Comparison of ENCODE assay signal across 10 cellular contexts in genomic region chr15:77974098-77974414, GRCh38.
DNase-seq lines count a peak whose midpoint lies in the region; ATAC-seq and TF ChIP-seq lines count a peak whose summit lies in the region.
"Had no signal": no experiment of that assay in that cellular context is flagged by ENCODE, and none has a peak within 500 bp of the region (broad histone marks: within the 10 kb centered on the region; RNA-seq: fewer than 3 reads in every experiment).

No MANE protein-coding gene starts in this region.

- peaks cover 0 to under 1% (median 0%) of the 10 kb centered on the region in 3 donors for H3K36me3 Mint-ChIP-seq in immature natural killer cell
- H3K36me3 Mint-ChIP-seq: activated naive CD4-positive, alpha-beta T cell treated with anti-CD3 and anti-CD28 coated beads, Interleukin-2, amount 50 U/mL, for 24 hours had no signal

- no peak overlapping the region for H3K4me3 ChIP-seq in Panc1 (ENCODE audit: low read depth in 2 of 2, low read length in 2 of 2)

- H3K4me3 Mint-ChIP-seq in immature natural killer cell: no peak overlapping the region
- H3K4me3 Mint-ChIP-seq: activated naive CD4-positive, alpha-beta T cell treated with anti-CD3 and anti-CD28 coated beads, Interleukin-2, amount 50 U/mL, for 24 hours had no signal

- H3K4me1 Mint-ChIP-seq in immature natural killer cell: no peaks in the 10 kb centered on the region
- H3K4me1 Mint-ChIP-seq: activated naive CD4-positive, alpha-beta T cell treated with anti-CD3 and anti-CD28 coated beads, Interleukin-2, amount 50 U/mL, for 24 hours had no signal

- no peak for TF ChIP-seq CTCF in Panc1 (IDR thresholded peaks at IDR 0.05)

- H3K27me3 ChIP-seq in Panc1 (ENCODE audit: control insufficient read depth, insufficient read depth, low read length): no peaks in the 10 kb centered on the region

- POLR2A ChIA-PET in Panc1 (lab: Charles Lee): no interaction called here

- intact Hi-C loops in Panc1 (cut with micrococcal nuclease; ENCODE audit: unreplicated experiment): no loop called here
- intact Hi-C loops in posterior cingulate gyrus (cut with DNase I): no loop called here

- no peak overlapping the region for H3K27ac ChIP-seq in Panc1 (ENCODE audit: low read length)

- CTCF ChIA-PET in Panc1 (lab: Charles Lee): no interaction called here

- no peaks in the 10 kb centered on the region for H3K9me3 Mint-ChIP-seq in immature natural killer cell
- H3K9me3 Mint-ChIP-seq: activated naive CD4-positive, alpha-beta T cell treated with anti-CD3 and anti-CD28 coated beads, Interleukin-2, amount 50 U/mL, for 24 hours had no signal

- no peaks in the 10 kb centered on the region for H3K9me3 ChIP-seq in Panc1 (ENCODE audit: control insufficient read depth, insufficient read depth, low read depth, low read length)

- BruUV-seq in Panc1 (replicated peaks; lab: Mats Ljungman, UMichigan): no TSS peak

- no peaks in the 10 kb centered on the region; the same call in 1 of the 2 replicates for H3K4me1 ChIP-seq in Panc1 (ENCODE audit: control insufficient read depth, insufficient read depth, low read length)

- peak; percentile 69 for DNase-seq in Daoy (ENCODE audit: low read depth)
- no peak for DNase-seq in Panc1 (ENCODE audit: low read depth, low spot score)
- DNase-seq in globus pallidus (ENCODE audit: low spot score): peak; percentile 82
- DNase-seq in posterior cingulate gyrus: peak in 8 of 10 donors; percentile 38 to 93 (median 48)
- DNase-seq in NCI-H526 treated with DMSO at 0.1 percent for 48 hours (lab: John Stamatoyannopoulos, UW): no peak
- no peak for DNase-seq in OCI-M1 (lab: John Stamatoyannopoulos, UW)
- no peak for DNase-seq in immature natural killer cell
- DNase-seq in stimulated activated naive CD4-positive, alpha-beta T cell (lab: John Stamatoyannopoulos, UW): no peak
- DNase-seq: stimulated activated CD4-positive, alpha-beta T cell treated with anti-CD3 and anti-CD28 coated beads, Interleukin-4, amount 100 ng/mL, for 4 hours had no signal

- H3K27ac Mint-ChIP-seq in immature natural killer cell: no peak overlapping the region
- H3K27ac Mint-ChIP-seq: activated naive CD4-positive, alpha-beta T cell treated with anti-CD3 and anti-CD28 coated beads, Interleukin-2, amount 50 U/mL, for 24 hours had no signal

- H3K27me3 Mint-ChIP-seq in immature natural killer cell (ENCODE audit: low read depth in 3 of 3): peaks cover 0 to 2% (median 0%) of the 10 kb centered on the region in 3 donors
- H3K27me3 Mint-ChIP-seq: activated naive CD4-positive, alpha-beta T cell treated with anti-CD3 and anti-CD28 coated beads, Interleukin-2, amount 50 U/mL, for 24 hours had no signal

- in situ Hi-C loops in Panc1 (cut with HindIII; ENCODE audit: low pct_unique_long_range_greater_than_20kb, low sequenced_read_pairs): no loop called here

- ATAC-seq in Panc1: peak; percentile 55

- H3K36me3 ChIP-seq in Panc1 (ENCODE audit: control insufficient read depth, insufficient read depth, low read length): no peaks in the 10 kb centered on the region

Comparison
In these comparisons a context has a peak if more than half of its experiments do, and no peak if none do; other contexts are left out.
1. DNase-seq: peak in Daoy (single experiment), globus pallidus (single experiment) and posterior cingulate gyrus (8 of 10); none in Panc1 (single experiment), NCI-H526 treated with DMSO at 0.1 percent for 48 hours (single experiment), OCI-M1 (single experiment), immature natural killer cell (0 of 3) and stimulated activated naive CD4-positive, alpha-beta T cell (0 of 6).